ENCODE assay signal across 1 cellular context in genomic region chr5:92944903-92945629, GRCh38.
TF ChIP-seq lines count a peak whose summit lies in the region.

No MANE protein-coding gene starts in this region.

TF ChIP-seq in HepG2, 621 proteins besides CTCF, POLR2A, EP300 and RAD21 (continued from another document and continues in another):
- TF ChIP-seq, protein P1, sequence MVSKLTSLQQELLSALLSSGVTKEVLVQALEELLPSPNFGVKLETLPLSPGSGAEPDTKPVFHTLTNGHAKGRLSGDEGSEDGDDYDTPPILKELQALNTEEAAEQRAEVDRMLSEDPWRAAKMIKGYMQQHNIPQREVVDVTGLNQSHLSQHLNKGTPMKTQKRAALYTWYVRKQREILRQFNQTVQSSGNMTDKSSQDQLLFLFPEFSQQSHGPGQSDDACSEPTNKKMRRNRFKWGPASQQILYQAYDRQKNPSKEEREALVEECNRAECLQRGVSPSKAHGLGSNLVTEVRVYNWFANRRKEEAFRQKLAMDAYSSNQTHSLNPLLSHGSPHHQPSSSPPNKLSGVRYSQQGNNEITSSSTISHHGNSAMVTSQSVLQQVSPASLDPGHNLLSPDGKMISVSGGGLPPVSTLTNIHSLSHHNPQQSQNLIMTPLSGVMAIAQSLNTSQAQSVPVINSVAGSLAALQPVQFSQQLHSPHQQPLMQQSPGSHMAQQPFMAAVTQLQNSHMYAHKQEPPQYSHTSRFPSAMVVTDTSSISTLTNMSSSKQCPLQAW (CRISPR knock-in tag; IDR thresholded peaks at IDR 0.05) = no peak
- TF ChIP-seq JUN (CRISPR knock-in tag; IDR thresholded peaks at IDR 0.05) (no peak), CC2D1A (CRISPR knock-in tag; IDR thresholded peaks at IDR 0.05) (no peak), NFKB2 (CRISPR knock-in tag; IDR thresholded peaks at IDR 0.05; ENCODE audit: borderline replicate concordance) (no peak), ZNF207 (IDR thresholded peaks at IDR 0.05; ENCODE audit: borderline replicate concordance) (no peak), SP4 (CRISPR knock-in tag; IDR thresholded peaks at IDR 0.05) (no peak), YEATS4 (CRISPR knock-in tag; IDR thresholded peaks at IDR 0.05; ENCODE audit: borderline replicate concordance) (peak; percentile 41; the same call in 1 of the 2 replicates), ATF3 (CRISPR knock-in tag; IDR thresholded peaks at IDR 0.05) (no peak), RFX5 (IDR thresholded peaks at IDR 0.05; ENCODE audit: low read depth, low read length) (no peak), KAT2B (IDR thresholded peaks at IDR 0.05; ENCODE audit: borderline replicate concordance, low read depth, low read length) (no peak), MAFG (CRISPR knock-in tag; IDR thresholded peaks at IDR 0.05) (no peak), DDIT3 (CRISPR knock-in tag; IDR thresholded peaks at IDR 0.05) (no peak), EHMT2 (IDR thresholded peaks at IDR 0.05; ENCODE audit: borderline replicate concordance, low read depth, low read length) (no peak), ZNF75D (CRISPR knock-in tag; IDR thresholded peaks at IDR 0.05; ENCODE audit: borderline replicate concordance) (no peak), ZNF224 (CRISPR knock-in tag; IDR thresholded peaks at IDR 0.05) (no peak), HIVEP1 (CRISPR knock-in tag; IDR thresholded peaks at IDR 0.05) (no peak), RBAK (CRISPR knock-in tag; IDR thresholded peaks at IDR 0.05) (no peak), CSRNP1 (CRISPR knock-in tag; IDR thresholded peaks at IDR 0.05) (no peak), KDM3A (CRISPR knock-in tag; IDR thresholded peaks at IDR 0.05; ENCODE audit: low read depth) (0 out of 2 replicates have a peak, but pooled peaks have one; percentile 17), TMF1 (CRISPR knock-in tag; IDR thresholded peaks at IDR 0.05; ENCODE audit: low read depth) (no peak), SCMH1 (CRISPR knock-in tag; IDR thresholded peaks at IDR 0.05; ENCODE audit: borderline replicate concordance) (no peak), ZNF572 (CRISPR knock-in tag; IDR thresholded peaks at IDR 0.05) (no peak), TEF (CRISPR knock-in tag; IDR thresholded peaks at IDR 0.05) (peak; percentile 52; the same call in 1 of the 2 replicates), SRSF9 (IDR thresholded peaks at IDR 0.05; ENCODE audit: borderline replicate concordance, insufficient read depth, low read depth, low read length, poor library complexity, severe bottlenecking) (no peak), GABPB1 (CRISPR knock-in tag; IDR thresholded peaks at IDR 0.05) (no peak), ZFYVE20 (CRISPR knock-in tag; IDR thresholded peaks at IDR 0.05; ENCODE audit: borderline replicate concordance, low read depth) (no peak), ZNF329 (CRISPR knock-in tag; IDR thresholded peaks at IDR 0.05; ENCODE audit: low read depth) (no peak), TIGD3 (CRISPR knock-in tag; IDR thresholded peaks at IDR 0.05; ENCODE audit: borderline replicate concordance) (no peak), ATRX (CRISPR knock-in tag; IDR thresholded peaks at IDR 0.05; ENCODE audit: borderline replicate concordance) (no peak), ZNF609 (CRISPR knock-in tag; IDR thresholded peaks at IDR 0.05; ENCODE audit: borderline replicate concordance) (peak; percentile 54; the same call in 1 of the 2 replicates), ATF1 (CRISPR knock-in tag; IDR thresholded peaks at IDR 0.05) (peak; percentile 58; the same call in 1 of the 2 replicates), JDP2 (CRISPR knock-in tag; IDR thresholded peaks at IDR 0.05; ENCODE audit: borderline replicate concordance) (no peak), AHR (CRISPR knock-in tag; IDR thresholded peaks at IDR 0.05) (no peak; the same call in 1 of the 2 replicates), ZFP62 (CRISPR knock-in tag; IDR thresholded peaks at IDR 0.05) (no peak), ZNF484 (CRISPR knock-in tag; IDR thresholded peaks at IDR 0.05; ENCODE audit: borderline replicate concordance, low read depth) (no peak), ZFAT (CRISPR knock-in tag; conservative IDR thresholded peaks at IDR 0.05) (no peak), PITX1 (CRISPR knock-in tag; IDR thresholded peaks at IDR 0.05) (no peak), ZSCAN25 (CRISPR knock-in tag; IDR thresholded peaks at IDR 0.05) (no peak), KLF6 (CRISPR knock-in tag; IDR thresholded peaks at IDR 0.05) (peak; percentile 55; the same call in 1 of the 2 replicates), KLF11 (CRISPR knock-in tag; IDR thresholded peaks at IDR 0.05) (peak; percentile 76; the same call in 1 of the 2 replicates), PHF8 (CRISPR knock-in tag; IDR thresholded peaks at IDR 0.05) (no peak), ZMYM2 (CRISPR knock-in tag; IDR thresholded peaks at IDR 0.05) (peak; percentile 51; the same call in 1 of the 2 replicates)
- TF ChIP-seq, protein P2, sequence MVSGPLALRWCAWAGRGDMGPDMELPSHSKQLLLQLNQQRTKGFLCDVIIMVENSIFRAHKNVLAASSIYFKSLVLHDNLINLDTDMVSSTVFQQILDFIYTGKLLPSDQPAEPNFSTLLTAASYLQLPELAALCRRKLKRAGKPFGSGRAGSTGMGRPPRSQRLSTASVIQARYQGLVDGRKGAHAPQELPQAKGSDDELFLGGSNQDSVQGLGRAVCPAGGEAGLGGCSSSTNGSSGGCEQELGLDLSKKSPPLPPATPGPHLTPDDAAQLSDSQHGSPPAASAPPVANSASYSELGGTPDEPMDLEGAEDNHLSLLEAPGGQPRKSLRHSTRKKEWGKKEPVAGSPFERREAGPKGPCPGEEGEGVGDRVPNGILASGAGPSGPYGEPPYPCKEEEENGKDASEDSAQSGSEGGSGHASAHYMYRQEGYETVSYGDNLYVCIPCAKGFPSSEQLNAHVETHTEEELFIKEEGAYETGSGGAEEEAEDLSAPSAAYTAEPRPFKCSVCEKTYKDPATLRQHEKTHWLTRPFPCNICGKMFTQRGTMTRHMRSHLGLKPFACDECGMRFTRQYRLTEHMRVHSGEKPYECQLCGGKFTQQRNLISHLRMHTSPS (CRISPR knock-in tag; IDR thresholded peaks at IDR 0.05; ENCODE audit: low read depth) = no peak
- TF ChIP-seq, protein P3, sequence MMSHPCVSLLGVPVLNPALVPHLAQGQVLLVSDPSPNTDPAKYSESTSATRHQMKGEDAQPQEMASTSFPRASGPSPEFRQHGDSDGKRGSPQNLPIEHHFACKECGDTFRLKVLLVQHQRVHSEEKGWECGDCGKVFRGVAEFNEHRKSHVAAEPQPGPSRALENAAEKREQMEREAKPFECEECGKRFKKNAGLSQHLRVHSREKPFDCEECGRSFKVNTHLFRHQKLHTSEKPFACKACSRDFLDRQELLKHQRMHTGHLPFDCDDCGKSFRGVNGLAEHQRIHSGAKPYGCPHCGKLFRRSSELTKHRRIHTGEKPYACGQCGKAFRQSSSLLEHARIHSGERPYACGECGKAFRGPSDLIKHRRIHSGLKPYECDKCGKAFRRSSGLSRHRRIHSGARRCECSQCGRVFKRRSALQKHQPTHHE (CRISPR knock-in tag; IDR thresholded peaks at IDR 0.05; ENCODE audit: borderline replicate concordance) = no peak
- TF ChIP-seq, protein P4, sequence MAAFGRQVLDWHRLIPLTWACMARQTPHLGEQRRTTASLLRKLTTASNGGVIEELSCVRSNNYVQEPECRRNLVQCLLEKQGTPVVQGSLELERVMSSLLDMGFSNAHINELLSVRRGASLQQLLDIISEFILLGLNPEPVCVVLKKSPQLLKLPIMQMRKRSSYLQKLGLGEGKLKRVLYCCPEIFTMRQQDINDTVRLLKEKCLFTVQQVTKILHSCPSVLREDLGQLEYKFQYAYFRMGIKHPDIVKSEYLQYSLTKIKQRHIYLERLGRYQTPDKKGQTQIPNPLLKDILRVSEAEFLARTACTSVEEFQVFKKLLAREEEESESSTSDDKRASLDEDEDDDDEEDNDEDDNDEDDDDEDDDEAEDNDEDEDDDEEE (CRISPR knock-in tag; IDR thresholded peaks at IDR 0.05) = no peak
- TF ChIP-seq, protein P5, sequence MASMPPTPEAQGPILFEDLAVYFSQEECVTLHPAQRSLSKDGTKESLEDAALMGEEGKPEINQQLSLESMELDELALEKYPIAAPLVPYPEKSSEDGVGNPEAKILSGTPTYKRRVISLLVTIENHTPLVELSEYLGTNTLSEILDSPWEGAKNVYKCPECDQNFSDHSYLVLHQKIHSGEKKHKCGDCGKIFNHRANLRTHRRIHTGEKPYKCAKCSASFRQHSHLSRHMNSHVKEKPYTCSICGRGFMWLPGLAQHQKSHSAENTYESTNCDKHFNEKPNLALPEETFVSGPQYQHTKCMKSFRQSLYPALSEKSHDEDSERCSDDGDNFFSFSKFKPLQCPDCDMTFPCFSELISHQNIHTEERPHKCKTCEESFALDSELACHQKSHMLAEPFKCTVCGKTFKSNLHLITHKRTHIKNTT (CRISPR knock-in tag; IDR thresholded peaks at IDR 0.05) = no peak
